In genomic region chr1:45339694-45340558, GRCh38 we compare ENCODE assay signal across 8 cellular contexts. TPM values are rescaled to one million over a fixed set of nuclear protein-coding genes. Genes with fewer than 3 reads are reported as not detected.
DNase-seq lines count a peak whose midpoint lies in the region; ATAC-seq and TF ChIP-seq lines count a peak whose summit lies in the region.

Gene MUTYH, minus strand, starts transcription at chr1:45340440. Its CDS starts 5,935 bp downstream, at chr1:45334505.
Gene TOE1, plus strand, starts transcription at chr1:45340170. Its CDS starts 83 bp downstream, at chr1:45340253.

- H3K4me3 ChIP-seq in Peyer's patch: peak within 1 kb of the TSS; percentile 66 to 74 (median 71)
- H3K4me3 ChIP-seq in mucosa of stomach (ENCODE audit: low read length): peak within 1 kb of the TSS; percentile 82

- DNase-seq in DMS79 treated with DMSO at 0.1 percent for 48 hours (lab: John Stamatoyannopoulos, UW): peak; percentile 91
- DNase-seq in Peyer's patch: peak; percentile 91 to 98 (median 96)
- peak; percentile 96 to 98 for DNase-seq in activated T-cell treated with anti-CD3 and anti-CD28 coated beads, Interleukin-2, amount 50 U/mL, for 48 hours
- peak; percentile 97 for DNase-seq in stimulated activated CD8-positive, alpha-beta memory T cell treated with anti-CD3 and anti-CD28 coated beads, Interleukin-4, amount 100 ng/mL, for 48 hours

- peak within 1 kb of the TSS; percentile 96 for H3K27ac ChIP-seq in KOPT-K1 (ENCODE audit: low read depth, low read length, poor library complexity, severe bottlenecking)
- peak within 1 kb of the TSS; percentile 95 to 98 (median 96) for H3K27ac ChIP-seq in Peyer's patch

- H3K36me3 ChIP-seq in KOPT-K1 (ENCODE audit: insufficient read depth, low read length): peaks cover 46% of the 10 kb centered on the region
- H3K36me3 ChIP-seq in Peyer's patch: peaks cover 0 to 33% (median 0%) of the 10 kb centered on the region in 3 donors
- no peaks in the 10 kb centered on the region for H3K36me3 ChIP-seq in mucosa of stomach (ENCODE audit: control insufficient read depth, insufficient read depth, low read length)

- TF ChIP-seq POLR2A in Peyer's patch (IDR thresholded peaks at IDR 0.05): peak; percentile 74 to 89

- peak in 2 of 6 experiments; percentile 0 to 3 for TF ChIP-seq CTCF in Peyer's patch (IDR thresholded peaks at IDR 0.05)

- H3K27me3 ChIP-seq in Peyer's patch (no peaks in the 10 kb centered on the region), mucosa of stomach (ENCODE audit: control insufficient read depth, insufficient read depth, low read length) (no peaks in the 10 kb centered on the region)

- peaks cover 0 to 45% (median 10%) of the 10 kb centered on the region in 4 donors for H3K4me1 ChIP-seq in Peyer's patch
- peaks cover 43% of the 10 kb centered on the region for H3K4me1 ChIP-seq in mucosa of stomach (ENCODE audit: control insufficient read depth, insufficient read depth, low read length)

- peak within 1 kb of the TSS; percentile 94 for H3K9ac ChIP-seq in mucosa of stomach (ENCODE audit: low read length)

- peak; percentile 82 for ATAC-seq in GM21786 (IDR thresholded peaks at IDR 0.05; ENCODE audit: unreplicated experiment)
- peak; percentile 89 for ATAC-seq in esophagus mucosa

- H3K9me3 ChIP-seq in KOPT-K1 (ENCODE audit: insufficient read depth, low read length, poor library complexity, severe bottlenecking) (no peaks in the 10 kb centered on the region), Peyer's patch (no peaks in the 10 kb centered on the region), mucosa of stomach (ENCODE audit: control insufficient read depth, low read length) (no peaks in the 10 kb centered on the region)

RNA-seq across cellular contexts. Expression of gene MUTYH, which starts in this region (rescaled TPM):
- total RNA-seq in Peyer's patch (10 to 100 TPM; 28.1 to 73.1 (median 50.7) TPM), esophagus mucosa (10.8 TPM)

RNA-seq across cellular contexts. Expression of gene TOE1, which starts in this region (rescaled TPM):
- total RNA-seq in Peyer's patch (10 to 100 TPM in 2 of 4 donors, 1 to 10 TPM in 2; 8.8 to 16.4 (median 11.3) TPM), esophagus mucosa (6.1 TPM)

Comparison
In these comparisons a context has a peak if more than half of its experiments do, and no peak if none do; other contexts are left out.
1. Peak in every context shown above with its lines: DNase-seq, ATAC-seq, H3K4me3 ChIP-seq and H3K27ac ChIP-seq.